22 cellular contexts compared by ENCODE assay signal in the genomic region with DNA sequence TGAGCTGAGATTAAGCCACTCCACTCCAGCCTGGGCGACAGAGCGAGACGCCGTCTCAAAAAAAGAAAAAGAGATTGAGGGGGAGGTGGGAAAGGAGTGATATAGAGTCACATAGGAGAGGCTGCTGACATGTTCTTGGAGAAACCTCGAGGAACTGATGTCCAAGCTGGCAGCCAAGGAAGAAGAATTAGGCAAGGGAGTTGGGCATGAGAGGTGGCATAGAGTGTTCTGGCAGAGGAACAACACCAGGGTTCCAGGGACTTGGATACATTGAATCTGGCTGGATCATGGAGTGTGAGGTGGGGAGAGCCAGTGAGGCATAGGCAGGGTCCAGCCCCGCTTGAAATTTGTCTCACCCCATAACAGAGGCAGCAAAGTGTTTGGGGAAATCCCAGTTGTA.
"Had no signal": no experiment of that assay in that cellular context is flagged by ENCODE, and none has a peak within 500 bp of the region (broad histone marks: within the 10 kb centered on the region; RNA-seq: fewer than 3 reads in every experiment).

No MANE protein-coding gene starts in this region.

- H3K79me2 ChIP-seq: parathyroid adenoma had no signal

- H3K36me3 Mint-ChIP-seq: naive B cell; stimulated activated memory B cell treated with anti-CD40 and anti-IgM and Interleukin-4, amounts not matched to agents 10 μg/mL and 1 μg/mL and 100 μg/mL, for 72 hours had no signal

- H3K27ac Mint-ChIP-seq: nephron progenitor cell; stimulated activated memory B cell treated with anti-CD40 and anti-IgM and Interleukin-4, amounts not matched to agents 10 μg/mL and 1 μg/mL and 100 μg/mL, for 72 hours; stimulated activated naive CD8-positive, alpha-beta T cell treated with anti-CD3 and anti-CD28 coated beads, Interleukin-15, Interleukin-2, amounts not matched to agents 100 ng/mL and 50 ng/mL, for 24 hours had no signal

- ATAC-seq: left lung; lower lobe of right lung; right lobe of liver; stimulated activated memory B cell treated with anti-CD40 and anti-IgM and Interleukin-4, amounts not matched to agents 10 μg/mL and 1 μg/mL and 100 μg/mL, for 72 hours had no signal

- H3K36me3 ChIP-seq: heart right ventricle, left lung, lower lobe of right lung, prostate gland, right lobe of liver, spleen, tibial artery had no signal

- DNase-seq: central memory CD4-positive, alpha-beta T cell; cortex of kidney; dorsolateral prefrontal cortex; effector CD8-positive, alpha-beta T cell; foreskin melanocyte; heart right ventricle; hypothalamus; left lung; lower lobe of right lung; mesenchymal stem cell; naive B cell; nephron progenitor cell; right lobe of liver; spleen; stimulated activated CD4-positive, alpha-beta T cell treated with anti-CD3 and anti-CD28 coated beads, Interleukin-15, amount 100 ng/mL, for 24 hours; stimulated activated CD4-positive, alpha-beta T cell treated with anti-CD3 and anti-CD28 coated beads, Interleukin-1b, Interleukin-23, amount 100 ng/mL, for 48 hours; stimulated activated CD4-positive, alpha-beta T cell treated with anti-CD3 and anti-CD28 coated beads, Interleukin-4, amount 100 ng/mL, for 24 hours; tibial artery had no signal

- H3K9ac ChIP-seq: parathyroid adenoma had no signal

- H3K4me3 ChIP-seq: dorsolateral prefrontal cortex, heart right ventricle, left lung, lower lobe of right lung, prostate gland, right lobe of liver, spleen, tibial artery had no signal

- H3K27me3 ChIP-seq: dorsolateral prefrontal cortex, right lobe of liver had no signal

- H3K9me3 ChIP-seq: heart right ventricle, left lung, lower lobe of right lung, prostate gland, right lobe of liver, spleen, tibial artery had no signal

- H3K4me3 Mint-ChIP-seq: naive B cell; nephron progenitor cell; stimulated activated memory B cell treated with anti-CD40 and anti-IgM and Interleukin-4, amounts not matched to agents 10 μg/mL and 1 μg/mL and 100 μg/mL, for 72 hours; stimulated activated naive CD8-positive, alpha-beta T cell treated with anti-CD3 and anti-CD28 coated beads, Interleukin-15, Interleukin-2, amounts not matched to agents 100 ng/mL and 50 ng/mL, for 24 hours had no signal

- H2AFZ ChIP-seq: parathyroid adenoma had no signal

- H3K4me1 Mint-ChIP-seq: naive B cell; stimulated activated memory B cell treated with anti-CD40 and anti-IgM and Interleukin-4, amounts not matched to agents 10 μg/mL and 1 μg/mL and 100 μg/mL, for 72 hours had no signal

- H3K27ac ChIP-seq: dorsolateral prefrontal cortex, heart right ventricle, left lung, lower lobe of right lung, parathyroid adenoma, prostate gland, right lobe of liver, spleen, tibial artery had no signal

- H3K4me1 ChIP-seq: heart right ventricle, lower lobe of right lung, parathyroid adenoma, prostate gland, right lobe of liver, spleen had no signal
